ENCODE assay signal across 8 cellular contexts in genomic region chr4:76208005-76208765, GRCh38. TPM values are rescaled to one million over a fixed set of nuclear protein-coding genes. Genes with fewer than 3 reads are reported as not detected.
DNase-seq lines count a peak whose midpoint lies in the region; TF ChIP-seq lines count a peak whose summit lies in the region.

No MANE protein-coding gene starts in this region.

- H3K9ac ChIP-seq in muscle layer of colon (ENCODE audit: low read length), result peak overlapping the region; percentile 35

- H3K27me3 Mint-ChIP-seq in immature natural killer cell (ENCODE audit: low read depth in 3 of 3), result peaks cover 4 to 8% (median 6%) of the 10 kb centered on the region in 3 donors

- H3K27ac Mint-ChIP-seq in immature natural killer cell, result peak overlapping the region in 2 of 6 donors; percentile 24 to 37

- H3K9me3 ChIP-seq in muscle layer of colon (ENCODE audit: low read length), result no peaks in the 10 kb centered on the region

- peaks cover 25 to 40% of the 10 kb centered on the region in 2 donors for H3K4me1 Mint-ChIP-seq in immature natural killer cell

- no peaks in the 10 kb centered on the region for H3K36me3 ChIP-seq in muscle layer of colon (ENCODE audit: insufficient read depth, low read length)

- H3K36me3 Mint-ChIP-seq in immature natural killer cell, result no peaks in the 10 kb centered on the region

- H3K27ac ChIP-seq in muscle layer of colon (ENCODE audit: low read depth, low read length), result peak overlapping the region; percentile 88

- no peak overlapping the region for H3K4me3 Mint-ChIP-seq in immature natural killer cell

- H3K4me3 ChIP-seq in epithelial cell of proximal tubule (ENCODE audit: low read depth, low read length), result peak overlapping the region; percentile 15
- H3K4me3 ChIP-seq in muscle layer of colon (ENCODE audit: low read depth in 1 of 2, low read length in 2 of 2), result peak overlapping the region in 1 of 2 donors; percentile 37

- peaks cover 85% of the 10 kb centered on the region for H3K4me1 ChIP-seq in muscle layer of colon (ENCODE audit: insufficient read depth, low read length)

- TF ChIP-seq CTCF in epithelial cell of proximal tubule (conservative IDR thresholded peaks at IDR 0.05; ENCODE audit: low read depth, low read length), result no peak

- no peaks in the 10 kb centered on the region for H3K27me3 ChIP-seq in muscle layer of colon (ENCODE audit: control insufficient read depth in 1 of 2, insufficient read depth in 2 of 2, low read length in 2 of 2)

- DNase-seq in HCEC 1CT, result peak; percentile 85
- peak; percentile 69 for DNase-seq in RPMI8226
- no peak for DNase-seq in epithelial cell of proximal tubule (ENCODE audit: low read depth)
- no peak for DNase-seq in SKM-1 treated with dmso at 0.1 percent for 144 hours (lab: John Stamatoyannopoulos, UW; ENCODE audit: unreplicated experiment)
- DNase-seq in immature natural killer cell, result no peak
- no peak for DNase-seq in activated T-cell treated with anti-CD3 and anti-CD28 coated beads for 4 hours
- no peak for DNase-seq in NCI-H1105 treated with DMSO at 0.1 percent for 48 hours (lab: John Stamatoyannopoulos, UW)

- H3K9me3 Mint-ChIP-seq in immature natural killer cell, result no peaks in the 10 kb centered on the region

RNA-seq across cellular contexts. Expression of gene SCARB2, which starts 5.4 kb away (rescaled TPM):
- 58.4 and 76.3 TPM in 2 replicates for total RNA-seq in epithelial cell of proximal tubule
- polyA plus RNA-seq in immature natural killer cell, result 10 to 100 TPM in 2 of 3 donors, 1 to 10 TPM in 1; 8.8 to 17.1 (median 16.4) TPM

RNA-seq across cellular contexts. Expression of gene FAM47E, which starts 43.3 kb away (rescaled TPM):
- total RNA-seq in epithelial cell of proximal tubule, result 0.07 and 3.5 TPM in 2 replicates
- polyA plus RNA-seq in immature natural killer cell, result not detected

RNA-seq across cellular contexts. Expression of gene NUP54, which starts 60.0 kb away (rescaled TPM):
- 31.5 and 56.6 TPM in 2 replicates for total RNA-seq in epithelial cell of proximal tubule
- polyA plus RNA-seq in immature natural killer cell, result 10 to 100 TPM; 33.0 to 39.2 (median 33.8) TPM

Comparison
In these comparisons a context has a peak if more than half of its experiments do, and no peak if none do; other contexts are left out.
1. DNase-seq: peak in HCEC 1CT (single experiment) and RPMI8226 (single experiment); none in epithelial cell of proximal tubule (single experiment), SKM-1 treated with dmso at 0.1 percent for 144 hours (single experiment), immature natural killer cell (0 of 3), activated T-cell treated with anti-CD3 and anti-CD28 coated beads for 4 hours (single experiment) and NCI-H1105 treated with DMSO at 0.1 percent for 48 hours (single experiment).